9 cellular contexts compared by ENCODE assay signal in genomic region chr16:10729649-10730048, GRCh38. TPM values are rescaled to one million over a fixed set of nuclear protein-coding genes. Genes with fewer than 3 reads are reported as not detected.
A peak's percentile ranks its signal among the peaks of the same experiment; 100 is the strongest.
DNase-seq lines count a peak whose midpoint lies in the region; ATAC-seq and TF ChIP-seq lines count a peak whose summit lies in the region.
"Had no signal": no experiment of that assay in that cellular context is flagged by ENCODE, and none has a peak within 500 bp of the region (broad histone marks: within the 10 kb centered on the region; RNA-seq: fewer than 3 reads in every experiment).

No MANE protein-coding gene starts in this region.

- H3K27ac ChIP-seq in gastroesophageal sphincter (no peak overlapping the region), colonic mucosa (no peak overlapping the region)

- H3K4me3 ChIP-seq in gastroesophageal sphincter (no peak overlapping the region), colonic mucosa (no peak overlapping the region)

- WGBS in gastroesophageal sphincter (ENCODE audit: low coverage in 1 of 2), 2 donors: 44% methylated on average over 2 of the region's 11 CpGs; no CpG with 5 or more reads in 1 of the 2 donors

- no peaks in the 10 kb centered on the region for H3K4me1 ChIP-seq in gastroesophageal sphincter
- H3K4me1 ChIP-seq in colonic mucosa: no peaks in the 10 kb centered on the region

- no peak overlapping the region for H3K9ac ChIP-seq in colonic mucosa (ENCODE audit: low read depth in 2 of 2, low read length in 2 of 2)

- no peak for TF ChIP-seq POLR2A in gastroesophageal sphincter (IDR thresholded peaks at IDR 0.05)

- intact Hi-C loops in colonic mucosa (cut with DNase I): loop anchor here (5.0 to 10.0 kb wide), 2 partner anchors 152 to 475 kb away; no protein-coding TSS in a partner anchor

- TF ChIP-seq CTCF in AG09319 (IDR thresholded peaks at IDR 0.05; ENCODE audit: low read depth, low read length): no peak; the same call in 1 of the 2 replicates
- no peak for TF ChIP-seq CTCF in gastroesophageal sphincter (IDR thresholded peaks at IDR 0.05)
- TF ChIP-seq CTCF in colonic mucosa (IDR thresholded peaks at IDR 0.05): no peak

- no peaks in the 10 kb centered on the region for H3K36me3 ChIP-seq in gastroesophageal sphincter
- no peaks in the 10 kb centered on the region for H3K36me3 ChIP-seq in colonic mucosa

- H3K27me3 ChIP-seq in gastroesophageal sphincter (peaks cover 10% of the 10 kb centered on the region), colonic mucosa (no peaks in the 10 kb centered on the region)

- ATAC-seq in left lobe of liver (peak; percentile 74), gastroesophageal sphincter (no peak)
- ATAC-seq: activated naive CD4-positive, alpha-beta T cell treated with anti-CD3 and anti-CD28 coated beads, Interleukin-2, amount 50 U/mL, for 72 hours had no signal

- H3K9me3 ChIP-seq in gastroesophageal sphincter (no peaks in the 10 kb centered on the region), colonic mucosa (no peaks in the 10 kb centered on the region)

- DNase-seq in AG09319 (ENCODE audit: extremely low read depth, low read depth) (peak; percentile 8), HuH-7.5 (ENCODE audit: low spot score) (peak; percentile 29), amniotic epithelial cell (ENCODE audit: low read depth) (peak; percentile 55), left lobe of liver (ENCODE audit: low spot score) (peak; percentile 78), colonic mucosa (no peak), HuH-7 (ENCODE audit: low spot score) (no peak)
- DNase-seq in stimulated activated CD4-positive, alpha-beta T cell treated with anti-CD3 and anti-CD28 coated beads, Interleukin-4, amount 100 ng/mL, for 1 hour: no peak

- TF ChIP-seq EP300 in gastroesophageal sphincter (IDR thresholded peaks at IDR 0.05): no peak

RNA-seq across cellular contexts. Expression of gene NUBP1, which starts 14.0 kb away (rescaled TPM):
- total RNA-seq in left lobe of liver: 12.7 TPM
- 10 to 100 TPM; 18.5 to 49.0 (median 34.8) TPM for total RNA-seq in gastroesophageal sphincter
- 10 to 100 TPM; 28.4 to 28.7 TPM for total RNA-seq in colonic mucosa

RNA-seq across cellular contexts. Expression of gene TEKT5, which starts 34.9 kb away (rescaled TPM):
- total RNA-seq in left lobe of liver: 2.1 TPM
- under 1 TPM in 1 of 4 donors, not detected in 3; 0.19 TPM for total RNA-seq in gastroesophageal sphincter
- total RNA-seq in colonic mucosa: under 1 TPM; 0.21 to 0.82 TPM
- total RNA-seq: activated naive CD4-positive, alpha-beta T cell treated with anti-CD3 and anti-CD28 coated beads, Interleukin-2, amount 50 U/mL, for 72 hours had no signal

Comparison
In these comparisons a context has a peak if more than half of its experiments do, and no peak if none do; other contexts are left out.
1. DNase-seq: peak in AG09319 (single experiment), HuH-7.5 (single experiment), amniotic epithelial cell (single experiment) and left lobe of liver (single experiment); none in stimulated activated CD4-positive, alpha-beta T cell treated with anti-CD3 and anti-CD28 coated beads, Interleukin-4, amount 100 ng/mL, for 1 hour (single experiment), colonic mucosa (single experiment) and HuH-7 (single experiment).